In genomic region chr5:133968057-133968993, GRCh38 we compare ENCODE assay signal across 8 cellular contexts. TPM values are rescaled to one million over a fixed set of nuclear protein-coding genes. Genes with fewer than 3 reads are reported as not detected.
A peak's percentile ranks its signal among the peaks of the same experiment; 100 is the strongest.
DNase-seq lines count a peak whose midpoint lies in the region; ATAC-seq and TF ChIP-seq lines count a peak whose summit lies in the region.

C5orf15 (minus strand) TSS chr5:133968625; CDS start chr5:133968584, 41 bp downstream.

- H3K27ac ChIP-seq in ovary (peak within 1 kb of the TSS; percentile 80 to 92), thyroid gland (peak within 1 kb of the TSS; percentile 43 to 92 (median 72))

- TF ChIP-seq CTCF in GM12865 (IDR thresholded peaks at IDR 0.05; ENCODE audit: insufficient read depth, low read depth, low read length, missing control alignments) (no peak), ovary (IDR thresholded peaks at IDR 0.05) (peak in 2 of 3 donors; percentile 14 to 20), thyroid gland (IDR thresholded peaks at IDR 0.05) (peak in 2 of 6 experiments; percentile 6 to 27)

- H3K9me3 ChIP-seq in ovary: no peaks in the 10 kb centered on the region
- no peaks in the 10 kb centered on the region for H3K9me3 ChIP-seq in thyroid gland

- H3K27me3 ChIP-seq in ovary (no peaks in the 10 kb centered on the region), thyroid gland (no peaks in the 10 kb centered on the region)

- H3K36me3 ChIP-seq in ovary: no peaks in the 10 kb centered on the region
- peaks cover 5 to 7% of the 10 kb centered on the region in 2 donors for H3K36me3 ChIP-seq in thyroid gland

- TF ChIP-seq POLR2A in ovary (IDR thresholded peaks at IDR 0.05) (peak; percentile 71), thyroid gland (IDR thresholded peaks at IDR 0.05) (peak in 1 of 2 donors; percentile 91)

- peak within 1 kb of the TSS; percentile 80 for H3K4me3 ChIP-seq in GM12865 (ENCODE audit: low read depth, low read length)
- peak within 1 kb of the TSS; percentile 74 for H3K4me3 ChIP-seq in ovary
- H3K4me3 ChIP-seq in thyroid gland (replicated peaks in 1 of 3): peak within 1 kb of the TSS; percentile 19 to 86 (median 79)

- DNase-seq in GM12865 (ENCODE audit: low read depth) (peak; percentile 98), NCI-H1417 (lab: John Stamatoyannopoulos, UW) (peak; percentile 85 to 93 (median 92)), SW 1271 (lab: John Stamatoyannopoulos, UW) (peak; percentile 97 to 99), Right ventricle myocardium inferior (ENCODE audit: missing footprints) (peak; percentile 99), ovary (peak; percentile 92 to 96 (median 94)), thyroid gland (peak; percentile 97 to 98)
- peak; percentile 80 for DNase-seq in activated naive CD8-positive, alpha-beta T cell treated with anti-CD3 and anti-CD28 coated beads, Interleukin-2, amount 50 U/mL, for 16 hours (ENCODE audit: low read depth, low spot score)

- intact Hi-C loops in Right ventricle myocardium inferior (cut with DNase I): no loop called here
- intact Hi-C loops in ovary (cut with DNase I): loop anchor here in 1 of 4 donors (2.0 kb wide), 1 partner anchor 36 kb away; the partner anchor contains the start of gene VDAC1
- intact Hi-C loops in thyroid gland (cut with DNase I): no loop called here

- 0% methylated on average over 53 to 54 of the region's 54 CpGs for WGBS in ovary, 3 donors
- 0 to 3% methylated on average over 19 to 54 of the region's 54 CpGs for WGBS in thyroid gland, 2 donors

- TF ChIP-seq EP300 in ovary (IDR thresholded peaks at IDR 0.05): no peak

- H3K4me1 ChIP-seq in ovary (ENCODE audit: insufficient read depth) (peaks cover 2% of the 10 kb centered on the region), thyroid gland (peaks cover 8 to 12% of the 10 kb centered on the region in 2 donors)

- ATAC-seq in HG02759 (IDR thresholded peaks at IDR 0.05; ENCODE audit: unreplicated experiment) (peak; percentile 97), Right ventricle myocardium inferior (peak; percentile 98)

RNA-seq across cellular contexts. Expression of gene C5orf15, which starts in this region (rescaled TPM):
- total RNA-seq in Right ventricle myocardium inferior: 34.1 TPM
- 10 to 100 TPM; 26.9 to 62.2 (median 33.4) TPM for total RNA-seq in ovary
- 100 to 1,000 TPM in 1 of 2 donors, 10 to 100 TPM in 1; 46.0 to 102 TPM for polyA plus RNA-seq in ovary
- total RNA-seq in thyroid gland: 10 to 100 TPM; 53.7 to 76.3 (median 71.4) TPM

Comparison
In these comparisons a context has a peak if more than half of its experiments do, and no peak if none do; other contexts are left out.
1. Peak in every context shown above with its lines: DNase-seq, ATAC-seq, H3K4me3 ChIP-seq and H3K27ac ChIP-seq.